Comparison of ENCODE assay signal across 8 cellular contexts in the genomic region with DNA sequence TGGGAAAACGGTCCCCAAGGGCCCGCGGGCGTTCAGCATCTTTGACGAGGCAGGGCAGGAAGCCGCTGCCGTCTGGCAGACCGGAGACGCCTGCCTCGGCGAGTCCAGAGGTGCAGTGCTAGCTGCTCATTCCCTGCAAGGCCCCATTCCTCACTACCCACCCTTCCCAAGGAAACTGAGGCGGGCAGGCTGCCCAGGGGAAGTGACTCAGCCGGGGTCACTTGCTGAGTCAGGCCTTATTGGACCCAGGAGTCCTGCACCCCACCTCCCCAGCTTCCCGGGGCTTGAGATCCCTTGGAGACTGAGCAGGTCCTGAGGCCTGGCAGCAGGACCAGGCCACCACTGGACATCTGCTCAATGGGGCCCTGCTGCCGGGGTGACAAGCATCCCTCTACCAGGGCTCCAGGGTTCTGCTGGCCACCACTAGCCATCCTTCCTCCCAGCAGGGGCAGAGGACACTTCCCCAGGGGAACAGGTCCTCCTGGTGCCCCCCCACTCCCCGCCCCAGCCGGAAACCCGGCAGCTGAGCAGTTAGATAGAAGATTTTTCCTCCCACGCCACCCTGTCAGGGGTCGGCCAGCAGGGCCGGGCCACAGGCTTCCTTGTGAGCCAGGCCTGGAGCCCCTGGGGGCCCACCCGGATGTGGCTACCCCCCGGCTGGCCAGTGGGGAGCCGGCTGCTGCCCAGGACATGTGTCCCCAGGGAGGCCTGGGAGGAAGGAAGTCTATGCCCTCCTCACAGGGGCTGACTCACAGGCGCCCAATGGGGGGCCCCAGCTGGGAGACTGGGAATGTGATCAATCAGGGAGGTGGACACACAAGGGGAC. TPM values are rescaled to one million over a fixed set of nuclear protein-coding genes. Genes with fewer than 3 reads are reported as not detected.
DNase-seq lines count a peak whose midpoint lies in the region; ATAC-seq and TF ChIP-seq lines count a peak whose summit lies in the region.

No MANE protein-coding gene starts in this region.

- DNase-seq in dermis blood vessel endothelial cell (peak; percentile 84), naive B cell (no peak), G401 (ENCODE audit: low spot score) (no peak), NCI-H2227 treated with DMSO at 0.1 percent for 48 hours (lab: John Stamatoyannopoulos, UW) (no peak), NCI-H524 (lab: John Stamatoyannopoulos, UW) (no peak), cerebellar cortex (ENCODE audit: low spot score) (no peak)

- peak; percentile 3 for TF ChIP-seq POLR2A in GM19193 (IDR thresholded peaks at IDR 0.05; ENCODE audit: extremely low read depth, insufficient read depth, insufficient read length)

- peak overlapping the region; percentile 63 to 94 (median 82) for H3K4me3 Mint-ChIP-seq in naive B cell

- no peak for TF ChIP-seq CTCF in SU-DHL-6 (IDR thresholded peaks at IDR 0.05; ENCODE audit: insufficient read depth, low read length, poor library complexity, severe bottlenecking)

- peak overlapping the region; percentile 79 for H3K4me2 ChIP-seq in SU-DHL-6 (ENCODE audit: low read depth, low read length, poor library complexity, severe bottlenecking)

- H3K9me3 Mint-ChIP-seq in naive B cell, result no peaks in the 10 kb centered on the region

- H4K20me1 ChIP-seq in SU-DHL-6 (ENCODE audit: low read depth, low read length), result peaks cover 9% of the 10 kb centered on the region; the same call in 1 of the 2 replicates

- H3K27me3 Mint-ChIP-seq in naive B cell, result no peaks in the 10 kb centered on the region

- H3F3A ChIP-seq in SU-DHL-6 (ENCODE audit: insufficient read depth), result peaks cover 9% of the 10 kb centered on the region

- in situ Hi-C loops in G401 (cut with HindIII; ENCODE audit: low sequenced_read_pairs), result no loop called here

- H3K36me3 Mint-ChIP-seq in naive B cell, result no peaks in the 10 kb centered on the region

- no peaks in the 10 kb centered on the region for H3K27me3 ChIP-seq in SU-DHL-6 (ENCODE audit: low read length)

- no peak overlapping the region for H2AFZ ChIP-seq in SU-DHL-6 (ENCODE audit: low read depth, low read length, severe bottlenecking)

- H3K27ac ChIP-seq in SU-DHL-6 (ENCODE audit: low read depth, low read length), result peak overlapping the region; percentile 81

- no peak for ATAC-seq in naive B cell (ENCODE audit: low read depth in 2 of 2)

- no peaks in the 10 kb centered on the region for H3K9me2 ChIP-seq in SU-DHL-6 (replicated peaks; ENCODE audit: insufficient read depth, low read length)

- peaks cover 87% of the 10 kb centered on the region for H3K79me2 ChIP-seq in SU-DHL-6 (ENCODE audit: insufficient read depth, low read length)

- no peaks in the 10 kb centered on the region for H3K9me3 ChIP-seq in SU-DHL-6 (ENCODE audit: insufficient read depth, low read length)

- H3K9ac ChIP-seq in SU-DHL-6 (ENCODE audit: low read length), result peak overlapping the region; percentile 92; the same call in 1 of the 2 replicates

- H3K4me1 Mint-ChIP-seq in naive B cell, result peaks cover 61 to 83% (median 77%) of the 10 kb centered on the region in 3 donors

- peak overlapping the region; percentile 53 to 99 (median 93) for H3K27ac Mint-ChIP-seq in naive B cell

- no peaks in the 10 kb centered on the region for H3K36me3 ChIP-seq in SU-DHL-6 (ENCODE audit: low read length)

- peak overlapping the region; percentile 20 for H3K4me3 ChIP-seq in SU-DHL-6 (ENCODE audit: insufficient read depth, low read length, poor library complexity, severe bottlenecking)

RNA-seq across cellular contexts. Expression of gene SH2B3, which starts 3.9 kb away (rescaled TPM):
- 93.6 and 111 TPM in 2 replicates for total RNA-seq in dermis blood vessel endothelial cell
- 10 to 100 TPM in 1 of 6 donors, 1 to 10 TPM in 5; 3.6 to 10.4 (median 4.5) TPM for polyA plus RNA-seq in naive B cell (ENCODE audit: low read depth in 6 of 6)
- 5.7 and 9.9 TPM in 2 replicates for total RNA-seq in G401 (2014; rRNA removed; shearing (Covaris generic))

RNA-seq across cellular contexts. Expression of gene PHETA1, which starts 40.7 kb away (rescaled TPM):
- 8.5 and 9.7 TPM in 2 replicates for total RNA-seq in dermis blood vessel endothelial cell
- polyA plus RNA-seq in naive B cell (ENCODE audit: low read depth in 6 of 6), result 10 to 100 TPM in 1 of 6 donors, 1 to 10 TPM in 5; 5.3 to 14.7 (median 7.7) TPM
- total RNA-seq in G401 (2014; rRNA removed; shearing (Covaris generic)), result 10.3 and 16.9 TPM in 2 replicates
